In the genomic region with DNA sequence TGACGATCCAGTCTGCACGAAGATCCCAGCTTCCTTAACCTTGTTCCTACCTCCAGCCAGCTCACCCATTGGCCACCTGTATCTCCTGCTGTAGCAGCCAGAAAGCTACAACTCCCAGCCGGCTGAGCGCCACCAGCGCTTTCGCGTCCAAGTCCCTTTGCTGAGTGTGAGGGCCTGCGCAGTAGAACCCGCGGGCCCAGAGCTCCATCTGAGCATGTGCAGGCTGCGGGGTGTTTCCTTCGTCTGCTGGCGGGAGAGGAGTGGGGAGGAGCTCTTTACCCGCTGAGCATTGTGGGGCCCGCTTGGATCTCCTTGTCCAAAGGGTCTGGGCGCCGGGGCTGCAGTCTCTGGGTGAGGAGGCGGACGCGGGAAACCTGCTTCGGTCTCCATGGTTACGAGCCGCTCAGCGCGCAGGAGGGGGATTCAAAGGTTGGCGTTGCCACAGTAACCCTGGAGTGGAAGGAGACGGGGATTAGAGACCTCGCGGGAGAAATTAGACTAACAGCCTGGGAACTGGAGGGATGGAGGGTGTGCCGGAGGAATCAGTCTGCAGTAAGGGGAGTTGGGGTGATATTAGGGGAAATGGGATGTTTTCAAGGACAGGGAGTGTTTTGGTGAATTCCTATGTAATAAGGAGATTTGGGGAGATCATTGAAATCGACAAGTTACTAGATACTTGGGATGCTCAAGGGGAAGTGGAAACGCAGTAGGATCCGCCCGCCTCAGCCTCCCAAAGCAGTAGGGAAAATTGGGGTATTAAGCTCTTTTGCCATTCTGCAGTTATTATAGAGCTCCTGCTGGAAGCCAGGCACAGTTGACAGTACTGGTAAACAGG, we compare ENCODE assay signal across 1 cellular context.
A peak's percentile ranks its signal among the peaks of the same experiment; 100 is the strongest.
TF ChIP-seq lines count a peak whose summit lies in the region.

No MANE protein-coding gene starts in this region.

TF ChIP-seq in GM12878, 131 proteins besides CTCF, POLR2A, EP300 and RAD21 (continued from another document):
- TF ChIP-seq, protein P1, sequence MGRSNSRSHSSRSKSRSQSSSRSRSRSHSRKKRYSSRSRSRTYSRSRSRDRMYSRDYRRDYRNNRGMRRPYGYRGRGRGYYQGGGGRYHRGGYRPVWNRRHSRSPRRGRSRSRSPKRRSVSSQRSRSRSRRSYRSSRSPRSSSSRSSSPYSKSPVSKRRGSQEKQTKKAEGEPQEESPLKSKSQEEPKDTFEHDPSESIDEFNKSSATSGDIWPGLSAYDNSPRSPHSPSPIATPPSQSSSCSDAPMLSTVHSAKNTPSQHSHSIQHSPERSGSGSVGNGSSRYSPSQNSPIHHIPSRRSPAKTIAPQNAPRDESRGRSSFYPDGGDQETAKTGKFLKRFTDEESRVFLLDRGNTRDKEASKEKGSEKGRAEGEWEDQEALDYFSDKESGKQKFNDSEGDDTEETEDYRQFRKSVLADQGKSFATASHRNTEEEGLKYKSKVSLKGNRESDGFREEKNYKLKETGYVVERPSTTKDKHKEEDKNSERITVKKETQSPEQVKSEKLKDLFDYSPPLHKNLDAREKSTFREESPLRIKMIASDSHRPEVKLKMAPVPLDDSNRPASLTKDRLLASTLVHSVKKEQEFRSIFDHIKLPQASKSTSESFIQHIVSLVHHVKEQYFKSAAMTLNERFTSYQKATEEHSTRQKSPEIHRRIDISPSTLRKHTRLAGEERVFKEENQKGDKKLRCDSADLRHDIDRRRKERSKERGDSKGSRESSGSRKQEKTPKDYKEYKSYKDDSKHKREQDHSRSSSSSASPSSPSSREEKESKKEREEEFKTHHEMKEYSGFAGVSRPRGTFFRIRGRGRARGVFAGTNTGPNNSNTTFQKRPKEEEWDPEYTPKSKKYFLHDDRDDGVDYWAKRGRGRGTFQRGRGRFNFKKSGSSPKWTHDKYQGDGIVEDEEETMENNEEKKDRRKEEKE (IDR thresholded peaks at IDR 0.05), result no peak
- TF ChIP-seq RCOR1 (conservative IDR thresholded peaks at IDR 0.05; ENCODE audit: low read depth, low read length), result no peak
- TF ChIP-seq BMI1 (IDR thresholded peaks at IDR 0.05; ENCODE audit: borderline replicate concordance), result peak; percentile 94
- TF ChIP-seq TBL1XR1 (IDR thresholded peaks at IDR 0.05; ENCODE audit: low read depth, low read length), result no peak
- TF ChIP-seq, protein P2, sequence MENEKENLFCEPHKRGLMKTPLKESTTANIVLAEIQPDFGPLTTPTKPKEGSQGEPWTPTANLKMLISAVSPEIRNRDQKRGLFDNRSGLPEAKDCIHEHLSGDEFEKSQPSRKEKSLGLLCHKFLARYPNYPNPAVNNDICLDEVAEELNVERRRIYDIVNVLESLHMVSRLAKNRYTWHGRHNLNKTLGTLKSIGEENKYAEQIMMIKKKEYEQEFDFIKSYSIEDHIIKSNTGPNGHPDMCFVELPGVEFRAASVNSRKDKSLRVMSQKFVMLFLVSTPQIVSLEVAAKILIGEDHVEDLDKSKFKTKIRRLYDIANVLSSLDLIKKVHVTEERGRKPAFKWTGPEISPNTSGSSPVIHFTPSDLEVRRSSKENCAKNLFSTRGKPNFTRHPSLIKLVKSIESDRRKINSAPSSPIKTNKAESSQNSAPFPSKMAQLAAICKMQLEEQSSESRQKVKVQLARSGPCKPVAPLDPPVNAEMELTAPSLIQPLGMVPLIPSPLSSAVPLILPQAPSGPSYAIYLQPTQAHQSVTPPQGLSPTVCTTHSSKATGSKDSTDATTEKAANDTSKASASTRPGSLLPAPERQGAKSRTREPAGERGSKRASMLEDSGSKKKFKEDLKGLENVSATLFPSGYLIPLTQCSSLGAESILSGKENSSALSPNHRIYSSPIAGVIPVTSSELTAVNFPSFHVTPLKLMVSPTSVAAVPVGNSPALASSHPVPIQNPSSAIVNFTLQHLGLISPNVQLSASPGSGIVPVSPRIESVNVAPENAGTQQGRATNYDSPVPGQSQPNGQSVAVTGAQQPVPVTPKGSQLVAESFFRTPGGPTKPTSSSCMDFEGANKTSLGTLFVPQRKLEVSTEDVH (IDR thresholded peaks at IDR 0.05; ENCODE audit: low read depth, partially characterized antibody), result peak; percentile 91
- TF ChIP-seq NBN (IDR thresholded peaks at IDR 0.05), result 0 out of 2 replicates have a peak, but pooled peaks have one; percentile 36
- peak; percentile 69; the same call in 1 of the 2 replicates for TF ChIP-seq MXI1 (IDR thresholded peaks at IDR 0.05; ENCODE audit: low read depth, low read length)
- no peak for TF ChIP-seq PAX5 (IDR thresholded peaks at IDR 0.05; ENCODE audit: borderline replicate concordance, low read depth, low read length)
- TF ChIP-seq MEF2B (IDR thresholded peaks at IDR 0.05; ENCODE audit: partially characterized antibody, poor library complexity, severe bottlenecking), result peak; percentile 33
- TF ChIP-seq HDGF (IDR thresholded peaks at IDR 0.05), result peak; percentile 72; the same call in 1 of the 2 replicates
- TF ChIP-seq, protein P3, sequence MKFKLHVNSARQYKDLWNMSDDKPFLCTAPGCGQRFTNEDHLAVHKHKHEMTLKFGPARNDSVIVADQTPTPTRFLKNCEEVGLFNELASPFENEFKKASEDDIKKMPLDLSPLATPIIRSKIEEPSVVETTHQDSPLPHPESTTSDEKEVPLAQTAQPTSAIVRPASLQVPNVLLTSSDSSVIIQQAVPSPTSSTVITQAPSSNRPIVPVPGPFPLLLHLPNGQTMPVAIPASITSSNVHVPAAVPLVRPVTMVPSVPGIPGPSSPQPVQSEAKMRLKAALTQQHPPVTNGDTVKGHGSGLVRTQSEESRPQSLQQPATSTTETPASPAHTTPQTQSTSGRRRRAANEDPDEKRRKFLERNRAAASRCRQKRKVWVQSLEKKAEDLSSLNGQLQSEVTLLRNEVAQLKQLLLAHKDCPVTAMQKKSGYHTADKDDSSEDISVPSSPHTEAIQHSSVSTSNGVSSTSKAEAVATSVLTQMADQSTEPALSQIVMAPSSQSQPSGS (IDR thresholded peaks at IDR 0.05; ENCODE audit: low read length), result no peak
- no peak for TF ChIP-seq ZNF274 (IDR thresholded peaks at IDR 0.05; ENCODE audit: insufficient read depth, insufficient read length)
- TF ChIP-seq HCFC1 (IDR thresholded peaks at IDR 0.05; ENCODE audit: low read length), result peak; percentile 35; the same call in 1 of the 2 replicates
- TF ChIP-seq, protein P4, sequence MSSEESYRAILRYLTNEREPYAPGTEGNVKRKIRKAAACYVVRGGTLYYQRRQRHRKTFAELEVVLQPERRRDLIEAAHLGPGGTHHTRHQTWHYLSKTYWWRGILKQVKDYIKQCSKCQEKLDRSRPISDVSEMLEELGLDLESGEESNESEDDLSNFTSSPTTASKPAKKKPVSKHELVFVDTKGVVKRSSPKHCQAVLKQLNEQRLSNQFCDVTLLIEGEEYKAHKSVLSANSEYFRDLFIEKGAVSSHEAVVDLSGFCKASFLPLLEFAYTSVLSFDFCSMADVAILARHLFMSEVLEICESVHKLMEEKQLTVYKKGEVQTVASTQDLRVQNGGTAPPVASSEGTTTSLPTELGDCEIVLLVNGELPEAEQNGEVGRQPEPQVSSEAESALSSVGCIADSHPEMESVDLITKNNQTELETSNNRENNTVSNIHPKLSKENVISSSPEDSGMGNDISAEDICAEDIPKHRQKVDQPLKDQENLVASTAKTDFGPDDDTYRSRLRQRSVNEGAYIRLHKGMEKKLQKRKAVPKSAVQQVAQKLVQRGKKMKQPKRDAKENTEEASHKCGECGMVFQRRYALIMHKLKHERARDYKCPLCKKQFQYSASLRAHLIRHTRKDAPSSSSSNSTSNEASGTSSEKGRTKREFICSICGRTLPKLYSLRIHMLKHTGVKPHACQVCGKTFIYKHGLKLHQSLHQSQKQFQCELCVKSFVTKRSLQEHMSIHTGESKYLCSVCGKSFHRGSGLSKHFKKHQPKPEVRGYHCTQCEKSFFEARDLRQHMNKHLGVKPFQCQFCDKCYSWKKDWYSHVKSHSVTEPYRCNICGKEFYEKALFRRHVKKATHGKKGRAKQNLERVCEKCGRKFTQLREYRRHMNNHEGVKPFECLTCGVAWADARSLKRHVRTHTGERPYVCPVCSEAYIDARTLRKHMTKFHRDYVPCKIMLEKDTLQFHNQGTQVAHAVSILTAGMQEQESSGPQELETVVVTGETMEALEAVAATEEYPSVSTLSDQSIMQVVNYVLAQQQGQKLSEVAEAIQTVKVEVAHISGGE (CRISPR knock-in tag; IDR thresholded peaks at IDR 0.05), result no peak
- no peak for TF ChIP-seq RFX5 (IDR thresholded peaks at IDR 0.05; ENCODE audit: low read depth, low read length)
- TF ChIP-seq POLR2AphosphoS5 (IDR thresholded peaks at IDR 0.05; ENCODE audit: low read length), result peak; percentile 68; the same call in 1 of the 2 replicates
- TF ChIP-seq NR2C2 (IDR thresholded peaks at IDR 0.05; ENCODE audit: borderline replicate concordance, control insufficient read depth, insufficient read length, low read depth), result no peak
- peak; percentile 88 for TF ChIP-seq PML (IDR thresholded peaks at IDR 0.05; ENCODE audit: low read length)
- TF ChIP-seq CHD1 (IDR thresholded peaks at IDR 0.05; ENCODE audit: low read depth, low read length), result no peak
- no peak for TF ChIP-seq CEBPB (IDR thresholded peaks at IDR 0.05; ENCODE audit: borderline replicate concordance in 1 of 2, low read depth in 2 of 2, low read length in 2 of 2)
